1 cellular context compared by ENCODE assay signal in the genomic region with DNA sequence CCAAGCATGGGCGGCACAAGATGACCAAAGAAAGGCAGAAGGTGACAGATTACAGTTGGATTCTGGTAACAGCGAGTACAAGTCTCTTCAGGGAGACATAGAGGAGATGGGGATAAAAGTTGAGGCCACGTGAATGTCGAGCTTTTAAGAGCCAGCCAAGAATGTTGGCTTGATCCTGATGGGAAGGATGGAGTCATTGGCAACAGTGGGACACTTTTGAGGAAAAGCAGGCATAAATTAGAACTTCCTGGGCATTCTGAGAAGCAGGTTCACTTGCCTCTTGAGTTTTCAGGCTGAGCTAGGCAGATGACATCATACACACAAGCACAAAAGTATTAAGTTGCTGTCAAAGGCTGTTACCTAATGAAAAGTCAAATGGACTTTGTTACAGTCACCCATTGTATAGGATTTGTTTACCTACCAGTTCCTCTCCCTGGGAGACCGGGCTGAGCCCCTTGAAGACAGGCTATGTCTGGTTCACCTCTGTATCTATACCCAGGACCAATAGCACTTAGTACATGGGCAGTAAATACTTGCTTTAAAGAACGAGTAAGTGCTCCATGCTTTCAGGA.
TF ChIP-seq lines count a peak whose summit lies in the region.

No MANE protein-coding gene starts in this region.

TF ChIP-seq in SK-N-SH treated with all-trans-retinoic acid at 6 μM for 48 hours, 23 proteins besides CTCF, POLR2A, EP300 and RAD21 (continued from another document):
- TF ChIP-seq, protein P1, sequence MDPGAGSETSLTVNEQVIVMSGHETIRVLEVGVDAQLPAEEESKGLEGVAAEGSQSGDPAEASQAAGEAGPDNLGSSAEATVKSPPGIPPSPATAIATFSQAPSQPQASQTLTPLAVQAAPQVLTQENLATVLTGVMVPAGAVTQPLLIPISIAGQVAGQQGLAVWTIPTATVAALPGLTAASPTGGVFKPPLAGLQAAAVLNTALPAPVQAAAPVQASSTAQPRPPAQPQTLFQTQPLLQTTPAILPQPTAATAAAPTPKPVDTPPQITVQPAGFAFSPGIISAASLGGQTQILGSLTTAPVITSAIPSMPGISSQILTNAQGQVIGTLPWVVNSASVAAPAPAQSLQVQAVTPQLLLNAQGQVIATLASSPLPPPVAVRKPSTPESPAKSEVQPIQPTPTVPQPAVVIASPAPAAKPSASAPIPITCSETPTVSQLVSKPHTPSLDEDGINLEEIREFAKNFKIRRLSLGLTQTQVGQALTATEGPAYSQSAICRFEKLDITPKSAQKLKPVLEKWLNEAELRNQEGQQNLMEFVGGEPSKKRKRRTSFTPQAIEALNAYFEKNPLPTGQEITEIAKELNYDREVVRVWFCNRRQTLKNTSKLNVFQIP (CRISPR knock-in tag; IDR thresholded peaks at IDR 0.05; ENCODE audit: borderline replicate concordance, low read depth) = no peak
- TF ChIP-seq ISL1 (CRISPR knock-in tag; IDR thresholded peaks at IDR 0.05) = no peak
- TF ChIP-seq SNAI2 (CRISPR knock-in tag; IDR thresholded peaks at IDR 0.05) = no peak
- TF ChIP-seq, protein P2, sequence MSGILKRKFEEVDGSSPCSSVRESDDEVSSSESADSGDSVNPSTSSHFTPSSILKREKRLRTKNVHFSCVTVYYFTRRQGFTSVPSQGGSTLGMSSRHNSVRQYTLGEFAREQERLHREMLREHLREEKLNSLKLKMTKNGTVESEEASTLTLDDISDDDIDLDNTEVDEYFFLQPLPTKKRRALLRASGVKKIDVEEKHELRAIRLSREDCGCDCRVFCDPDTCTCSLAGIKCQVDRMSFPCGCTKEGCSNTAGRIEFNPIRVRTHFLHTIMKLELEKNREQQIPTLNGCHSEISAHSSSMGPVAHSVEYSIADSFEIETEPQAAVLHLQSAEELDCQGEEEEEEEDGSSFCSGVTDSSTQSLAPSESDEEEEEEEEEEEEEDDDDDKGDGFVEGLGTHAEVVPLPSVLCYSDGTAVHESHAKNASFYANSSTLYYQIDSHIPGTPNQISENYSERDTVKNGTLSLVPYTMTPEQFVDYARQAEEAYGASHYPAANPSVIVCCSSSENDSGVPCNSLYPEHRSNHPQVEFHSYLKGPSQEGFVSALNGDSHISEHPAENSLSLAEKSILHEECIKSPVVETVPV (CRISPR knock-in tag; IDR thresholded peaks at IDR 0.05) = no peak
- TF ChIP-seq, protein P3, sequence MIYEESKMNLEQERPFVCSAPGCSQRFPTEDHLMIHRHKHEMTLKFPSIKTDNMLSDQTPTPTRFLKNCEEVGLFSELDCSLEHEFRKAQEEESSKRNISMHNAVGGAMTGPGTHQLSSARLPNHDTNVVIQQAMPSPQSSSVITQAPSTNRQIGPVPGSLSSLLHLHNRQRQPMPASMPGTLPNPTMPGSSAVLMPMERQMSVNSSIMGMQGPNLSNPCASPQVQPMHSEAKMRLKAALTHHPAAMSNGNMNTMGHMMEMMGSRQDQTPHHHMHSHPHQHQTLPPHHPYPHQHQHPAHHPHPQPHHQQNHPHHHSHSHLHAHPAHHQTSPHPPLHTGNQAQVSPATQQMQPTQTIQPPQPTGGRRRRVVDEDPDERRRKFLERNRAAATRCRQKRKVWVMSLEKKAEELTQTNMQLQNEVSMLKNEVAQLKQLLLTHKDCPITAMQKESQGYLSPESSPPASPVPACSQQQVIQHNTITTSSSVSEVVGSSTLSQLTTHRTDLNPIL (CRISPR knock-in tag; IDR thresholded peaks at IDR 0.05; ENCODE audit: low read depth) = no peak
- TF ChIP-seq TOX (CRISPR knock-in tag; IDR thresholded peaks at IDR 0.05; ENCODE audit: borderline replicate concordance) = no peak
- no peak for TF ChIP-seq CSDC2 (CRISPR knock-in tag; IDR thresholded peaks at IDR 0.05)
- TF ChIP-seq TCF4 (CRISPR knock-in tag; IDR thresholded peaks at IDR 0.05; ENCODE audit: borderline replicate concordance) = no peak
- TF ChIP-seq GLIS3 (CRISPR knock-in tag; IDR thresholded peaks at IDR 0.05) = no peak
